Comparison of ENCODE assay signal across 11 cellular contexts in genomic region chr2:203949228-203949627, GRCh38. TPM values are rescaled to one million over a fixed set of nuclear protein-coding genes. Genes with fewer than 3 reads are reported as not detected.
A peak's percentile ranks its signal among the peaks of the same experiment; 100 is the strongest.
DNase-seq lines count a peak whose midpoint lies in the region; ATAC-seq, FAIRE-seq and TF ChIP-seq lines count a peak whose summit lies in the region.
"Had no signal": no experiment of that assay in that cellular context is flagged by ENCODE, and none has a peak within 500 bp of the region (broad histone marks: within the 10 kb centered on the region; RNA-seq: fewer than 3 reads in every experiment).

No MANE protein-coding gene starts in this region.

- peak overlapping the region; percentile 32 for H3K4me3 Mint-ChIP-seq in activated naive CD4-positive, alpha-beta T cell treated with anti-CD3 and anti-CD28 coated beads, Interleukin-2, amount 10 ng/mL, durations not matched to agents 7 days and 5 days
- H3K4me3 Mint-ChIP-seq in endothelial cell (ENCODE audit: unreplicated experiment), result no peak overlapping the region
- H3K4me3 Mint-ChIP-seq: neural progenitor cell had no signal

- H3K27me3 Mint-ChIP-seq in activated naive CD4-positive, alpha-beta T cell treated with anti-CD3 and anti-CD28 coated beads, Interleukin-2, amount 10 ng/mL, durations not matched to agents 7 days and 5 days, result no peaks in the 10 kb centered on the region
- H3K27me3 Mint-ChIP-seq in endothelial cell (ENCODE audit: unreplicated experiment), result no peaks in the 10 kb centered on the region

- H3K27me3 ChIP-seq in bronchial epithelial cell (ENCODE audit: control insufficient read depth, insufficient read depth, low read length) (no peaks in the 10 kb centered on the region), H7 (ENCODE audit: control insufficient read depth, insufficient read depth, low read length) (no peaks in the 10 kb centered on the region)
- H3K27me3 ChIP-seq: neural progenitor cell had no signal

- H3K9me3 Mint-ChIP-seq in activated naive CD4-positive, alpha-beta T cell treated with anti-CD3 and anti-CD28 coated beads, Interleukin-2, amount 10 ng/mL, durations not matched to agents 7 days and 5 days, result no peaks in the 10 kb centered on the region
- no peaks in the 10 kb centered on the region for H3K9me3 Mint-ChIP-seq in endothelial cell (ENCODE audit: unreplicated experiment)

- CTCF ChIA-PET in activated naive CD4-positive, alpha-beta T cell treated with anti-CD3 and anti-CD28 coated beads, Interleukin-2, amount 10 ng/mL, durations not matched to agents 7 days and 5 days (lab: Charles Lee), result interaction anchor here (0.6 kb wide), 1 partner anchor 23 kb away, joined by 3 read pairs; no protein-coding TSS in a partner anchor

- H3K4me1 Mint-ChIP-seq in activated naive CD4-positive, alpha-beta T cell treated with anti-CD3 and anti-CD28 coated beads, Interleukin-2, amount 10 ng/mL, durations not matched to agents 7 days and 5 days, result peaks cover 90% of the 10 kb centered on the region
- H3K4me1 Mint-ChIP-seq in endothelial cell (ENCODE audit: unreplicated experiment), result peaks cover 2% of the 10 kb centered on the region
- H3K4me1 Mint-ChIP-seq: neural progenitor cell had no signal

- H3K27ac Mint-ChIP-seq in activated naive CD4-positive, alpha-beta T cell treated with anti-CD3 and anti-CD28 coated beads, Interleukin-2, amount 10 ng/mL, durations not matched to agents 7 days and 5 days, result peak overlapping the region; percentile 83
- no peak overlapping the region for H3K27ac Mint-ChIP-seq in endothelial cell (ENCODE audit: unreplicated experiment)
- H3K27ac Mint-ChIP-seq: neural progenitor cell had no signal

- no peaks in the 10 kb centered on the region for H3K36me3 ChIP-seq in bronchial epithelial cell (ENCODE audit: control insufficient read depth, insufficient read depth, low read length)
- H3K36me3 ChIP-seq in H7 (replicated peaks; ENCODE audit: control insufficient read depth, insufficient read depth, low read length), result no peaks in the 10 kb centered on the region
- H3K36me3 ChIP-seq: neural progenitor cell had no signal

- peaks cover 62% of the 10 kb centered on the region for H3K36me3 Mint-ChIP-seq in activated naive CD4-positive, alpha-beta T cell treated with anti-CD3 and anti-CD28 coated beads, Interleukin-2, amount 10 ng/mL, durations not matched to agents 7 days and 5 days
- H3K36me3 Mint-ChIP-seq in endothelial cell (ENCODE audit: low read depth, unreplicated experiment), result peaks cover 1% of the 10 kb centered on the region
- H3K36me3 Mint-ChIP-seq: neural progenitor cell had no signal

- DNase-seq in activated naive CD4-positive, alpha-beta T cell treated with anti-CD3 and anti-CD28 coated beads, Interleukin-2, amount 10 ng/mL, durations not matched to agents 7 days and 5 days, result no peak
- no peak for DNase-seq in activated naive CD4-positive, alpha-beta T cell treated with Interleukin-2 at 50 U/mL for 16 hours
- DNase-seq in bronchial epithelial cell (ENCODE audit: low read depth) (peak; percentile 92), endothelial cell (ENCODE audit: low spot score) (no peak), H7 (no peak)
- no peak for DNase-seq in activated effector memory CD4-positive, alpha-beta T cell treated with anti-CD3 and anti-CD28 coated beads, Interleukin-2, amount 50 U/mL, for 16 hours
- DNase-seq: OCI-M1 had no signal

- TF ChIP-seq CTCF in bronchial epithelial cell (IDR thresholded peaks at IDR 0.05; ENCODE audit: insufficient read depth, low read length, severe bottlenecking), result no peak
- TF ChIP-seq CTCF in endothelial cell (IDR thresholded peaks at IDR 0.05; ENCODE audit: unreplicated experiment), result no peak

- no peak for FAIRE-seq in bronchial epithelial cell (lab: Jason Lieb, UNC)

- ATAC-seq in HG03460 (IDR thresholded peaks at IDR 0.05; ENCODE audit: unreplicated experiment) (peak; percentile 26), HG03280 (IDR thresholded peaks at IDR 0.05; ENCODE audit: unreplicated experiment) (no peak)

- no peak overlapping the region for H3K4me3 ChIP-seq in bronchial epithelial cell (ENCODE audit: low read depth, low read length)
- no peak overlapping the region for H3K4me3 ChIP-seq in H7 (ENCODE audit: insufficient read depth, low read depth, low read length)
- H3K4me3 ChIP-seq: neural progenitor cell had no signal

RNA-seq across cellular contexts. Expression of gene ICOS, which starts 12.7 kb away (rescaled TPM):
- total RNA-seq in bronchial epithelial cell, result not detected in 2 replicates
- total RNA-seq in endothelial cell (ENCODE audit: unreplicated experiment), result not detected
- total RNA-seq in H7 (2014; rRNA removed; shearing (Covaris generic)), result not detected in 2 replicates
- total RNA-seq: M059J had no signal
